14 cellular contexts compared by ENCODE assay signal in the genomic region with DNA sequence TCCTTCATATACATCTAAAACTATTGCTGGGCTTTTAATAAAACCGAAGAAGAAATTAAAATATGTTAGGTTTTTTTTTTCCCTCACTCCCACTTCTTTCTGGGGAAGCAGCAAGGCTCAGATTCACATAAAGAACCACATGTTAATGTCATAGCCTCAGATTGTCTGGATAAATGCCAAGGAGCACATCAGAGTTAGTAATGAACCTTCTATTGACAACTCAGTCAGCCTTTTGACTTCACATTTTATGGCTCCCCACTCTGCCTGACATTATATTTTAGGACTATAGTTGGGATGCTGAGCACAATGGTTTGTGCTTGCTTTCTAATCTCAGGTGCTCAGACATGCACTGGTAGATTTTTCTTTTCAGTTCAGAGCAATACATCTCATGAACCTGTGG.
DNase-seq lines count a peak whose midpoint lies in the region; ATAC-seq and TF ChIP-seq lines count a peak whose summit lies in the region.
"Had no signal": no experiment of that assay in that cellular context is flagged by ENCODE, and none has a peak within 500 bp of the region (broad histone marks: within the 10 kb centered on the region; RNA-seq: fewer than 3 reads in every experiment).

No MANE protein-coding gene starts in this region.

- DNase-seq in DMS153 treated with DMSO at 0.1 percent for 48 hours (lab: John Stamatoyannopoulos, UW; ENCODE audit: unreplicated experiment) (peak; percentile 95), NCI-H1436 (lab: John Stamatoyannopoulos, UW) (peak; percentile 59), NCI-H2227 (lab: John Stamatoyannopoulos, UW; ENCODE audit: unreplicated experiment) (peak; percentile 85), SHP77 treated with DMSO at 0.1 percent for 48 hours (lab: John Stamatoyannopoulos, UW) (peak; percentile 50), MM.1S (no peak), SW480 (ENCODE audit: low spot score) (no peak)
- DNase-seq: CD4-positive, alpha-beta T cell; immature natural killer cell; natural killer cell had no signal

- H3K27ac ChIP-seq in MM.1S (ENCODE audit: low read length): no peak overlapping the region
- H3K27ac ChIP-seq: SJCRH30 had no signal

- H3K9me3 ChIP-seq in MM.1S (replicated peaks; ENCODE audit: insufficient read depth, low read length): no peaks in the 10 kb centered on the region
- H3K9me3 ChIP-seq: SJCRH30 had no signal

- no peak overlapping the region for H2AFZ ChIP-seq in MM.1S (ENCODE audit: low read length)

- no peak overlapping the region for H3K4me3 ChIP-seq in MM.1S (ENCODE audit: low read length)
- H3K4me3 ChIP-seq: SJCRH30, smooth muscle cell had no signal

- H3F3A ChIP-seq in MM.1S (ENCODE audit: insufficient read depth, low read length): no peaks in the 10 kb centered on the region

- H3K4me2 ChIP-seq in MM.1S (ENCODE audit: low read depth, low read length): no peak overlapping the region
- H3K4me2 ChIP-seq: smooth muscle cell had no signal

- H3K36me3 ChIP-seq in MM.1S (replicated peaks; ENCODE audit: insufficient read depth, low read length): no peaks in the 10 kb centered on the region
- H3K36me3 ChIP-seq: SJCRH30 had no signal

- no peaks in the 10 kb centered on the region for H4K20me1 ChIP-seq in MM.1S (ENCODE audit: insufficient read depth, low read length)

- no peak for ATAC-seq in GM19395 (IDR thresholded peaks at IDR 0.05; ENCODE audit: unreplicated experiment)
- no peak for ATAC-seq in GM21360 (IDR thresholded peaks at IDR 0.05; ENCODE audit: unreplicated experiment)
- ATAC-seq: activated T-helper 17 cell treated with anti-CD3 and anti-CD28 coated beads, Interleukin-2, amount 50 U/mL, for 72 hours; natural killer cell had no signal

- H3K79me2 ChIP-seq in MM.1S (ENCODE audit: low read length): no peaks in the 10 kb centered on the region

- no peak overlapping the region for H3K9ac ChIP-seq in MM.1S (ENCODE audit: low read length)

- H3K27me3 ChIP-seq in MM.1S (replicated peaks; ENCODE audit: insufficient read depth, low read length): no peaks in the 10 kb centered on the region
- H3K27me3 ChIP-seq: SJCRH30 had no signal

- H3K9me2 ChIP-seq in MM.1S (replicated peaks; ENCODE audit: insufficient read depth, low read length): no peaks in the 10 kb centered on the region

- H3K4me1 ChIP-seq in MM.1S (ENCODE audit: low read length): no peaks in the 10 kb centered on the region
- H3K4me1 ChIP-seq: SJCRH30 had no signal

- no peak for TF ChIP-seq CTCF in MM.1S (IDR thresholded peaks at IDR 0.05; ENCODE audit: low read length)

Comparison
In these comparisons a context has a peak if more than half of its experiments do, and no peak if none do; other contexts are left out.
1. DNase-seq: peak in DMS153 treated with DMSO at 0.1 percent for 48 hours (single experiment), NCI-H1436 (single experiment), NCI-H2227 (single experiment) and SHP77 treated with DMSO at 0.1 percent for 48 hours (single experiment); none in MM.1S (single experiment) and SW480 (single experiment).